In the genomic region with DNA sequence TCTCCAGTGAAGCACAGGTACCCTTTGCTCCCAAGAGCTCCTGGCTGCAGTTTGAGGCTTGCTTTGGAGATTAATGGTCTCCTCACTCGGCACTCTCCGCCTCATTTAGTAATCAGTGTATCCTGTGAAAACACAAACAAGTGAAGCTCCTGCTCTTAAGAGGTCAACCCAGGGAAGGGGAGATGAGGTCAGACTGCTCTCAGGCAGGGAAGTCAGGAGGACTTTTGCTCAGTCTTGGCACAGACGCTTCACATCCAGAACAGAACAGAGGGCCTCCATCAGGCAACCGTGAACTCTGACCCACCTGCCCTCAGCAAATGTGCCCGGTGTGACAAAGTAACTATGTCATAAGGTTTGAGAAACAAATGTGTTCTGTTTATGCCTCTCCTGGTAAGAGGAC, we compare ENCODE assay signal across 23 cellular contexts.
"Had no signal": no experiment of that assay in that cellular context is flagged by ENCODE, and none has a peak within 500 bp of the region (broad histone marks: within the 10 kb centered on the region; RNA-seq: fewer than 3 reads in every experiment).

No MANE protein-coding gene starts in this region.

- H2AFZ ChIP-seq: hepatocyte had no signal

- ATAC-seq: activated CD4-positive, alpha-beta T cell treated with anti-CD3 and anti-CD28 coated beads for 36 hours; effector memory CD8-positive, alpha-beta T cell; mucosa of descending colon; stimulated activated naive CD8-positive, alpha-beta T cell treated with anti-CD3 and anti-CD28 coated beads, Interleukin-15, amount 100 ng/mL, for 72 hours had no signal

- H3K4me3 ChIP-seq: dorsolateral prefrontal cortex, esophagus muscularis mucosa, hepatocyte, mucosa of descending colon, tibial artery had no signal

- H3K4me2 ChIP-seq: hepatocyte had no signal

- FAIRE-seq: colon, frontal cortex had no signal

- H3K79me2 ChIP-seq: hepatocyte had no signal

- H3K4me1 Mint-ChIP-seq: central memory CD8-positive, alpha-beta T cell had no signal

- H3K27ac Mint-ChIP-seq: activated B cell treated with CpG ODN at 0.5 μM for 24 hours; activated CD4-positive, alpha-beta memory T cell treated with anti-CD3 and anti-CD28 coated beads for 36 hours; activated CD4-positive, alpha-beta T cell treated with anti-CD3 and anti-CD28 coated beads for 36 hours; effector memory CD8-positive, alpha-beta T cell; memory B cell; T-helper 1 cell treated with Interleukin-12 subunit alpha and Interleukin-12 subunit beta and Interleukin-4 antibody, amounts not matched to agents 30 μg/mL and 1 μg/mL, for 36 hours had no signal

- H3K27ac ChIP-seq: brain microvascular endothelial cell, dorsolateral prefrontal cortex, esophagus muscularis mucosa, hepatocyte, tibial artery had no signal

- H3K4me3 Mint-ChIP-seq: activated B cell treated with CpG ODN at 0.5 μM for 24 hours; activated CD4-positive, alpha-beta memory T cell treated with anti-CD3 and anti-CD28 coated beads for 36 hours; activated CD4-positive, alpha-beta T cell treated with anti-CD3 and anti-CD28 coated beads for 36 hours; central memory CD8-positive, alpha-beta T cell; effector memory CD8-positive, alpha-beta T cell; memory B cell; stimulated activated naive CD8-positive, alpha-beta T cell treated with anti-CD3 and anti-CD28 coated beads, Interleukin-15, amount 100 ng/mL, for 72 hours; T-helper 1 cell treated with Interleukin-12 subunit alpha and Interleukin-12 subunit beta and Interleukin-4 antibody, amounts not matched to agents 30 μg/mL and 1 μg/mL, for 36 hours had no signal

- H3K36me3 Mint-ChIP-seq: memory B cell had no signal

- H3K9me3 ChIP-seq: esophagus muscularis mucosa, mucosa of descending colon, tibial artery had no signal

- H3K4me1 ChIP-seq: tibial artery had no signal

- H3K9me3 Mint-ChIP-seq: activated B cell treated with CpG ODN at 0.5 μM for 24 hours; activated CD4-positive, alpha-beta memory T cell treated with anti-CD3 and anti-CD28 coated beads for 36 hours; central memory CD8-positive, alpha-beta T cell; effector memory CD8-positive, alpha-beta T cell; memory B cell; stimulated activated naive CD8-positive, alpha-beta T cell treated with anti-CD3 and anti-CD28 coated beads, Interleukin-15, amount 100 ng/mL, for 72 hours; T-helper 1 cell treated with Interleukin-12 subunit alpha and Interleukin-12 subunit beta and Interleukin-4 antibody, amounts not matched to agents 30 μg/mL and 1 μg/mL, for 36 hours had no signal

- DNase-seq: activated B cell treated with CpG ODN at 0.5 μM for 24 hours; activated CD4-positive, alpha-beta memory T cell treated with anti-CD3 and anti-CD28 coated beads for 36 hours; activated CD4-positive, alpha-beta T cell treated with anti-CD3 and anti-CD28 coated beads for 36 hours; activated effector memory CD4-positive, alpha-beta T cell treated with anti-CD3 and anti-CD28 coated beads, Interleukin-2, amount 50 U/mL, for 16 hours; activated naive CD4-positive, alpha-beta T cell treated with anti-CD3 and anti-CD28 coated beads, Interleukin-2, amount 50 U/mL, for 16 hours; activated T-cell treated with anti-CD3 and anti-CD28 coated beads for 4 hours; aorta; brain microvascular endothelial cell; dorsolateral prefrontal cortex; effector memory CD8-positive, alpha-beta T cell; glutamatergic neuron; mucosa of descending colon; occipital lobe; stimulated activated naive CD8-positive, alpha-beta T cell treated with anti-CD3 and anti-CD28 coated beads, Interleukin-15, amount 100 ng/mL, for 72 hours; T1000; tibial artery had no signal

- H3K36me3 ChIP-seq: brain microvascular endothelial cell, esophagus muscularis mucosa, tibial artery had no signal

- H3K27me3 Mint-ChIP-seq: activated B cell treated with CpG ODN at 0.5 μM for 24 hours; activated CD4-positive, alpha-beta memory T cell treated with anti-CD3 and anti-CD28 coated beads for 36 hours; activated CD4-positive, alpha-beta T cell treated with anti-CD3 and anti-CD28 coated beads for 36 hours; central memory CD8-positive, alpha-beta T cell; memory B cell had no signal

- H3K27me3 ChIP-seq: brain microvascular endothelial cell, esophagus muscularis mucosa, hepatocyte had no signal
